ENCODE assay signal across 8 cellular contexts in genomic region chr7:144835668-144836544, GRCh38. TPM values are rescaled to one million over a fixed set of nuclear protein-coding genes. Genes with fewer than 3 reads are reported as not detected.
DNase-seq lines count a peak whose midpoint lies in the region; ATAC-seq and TF ChIP-seq lines count a peak whose summit lies in the region.

TPK1 (minus strand) TSS chr7:144836053; CDS start chr7:144835602, 451 bp downstream.

- no peaks in the 10 kb centered on the region for H3K27me3 ChIP-seq in DOHH2 (ENCODE audit: control insufficient read depth, low read length)

- ATAC-seq in GM21786 (IDR thresholded peaks at IDR 0.05; ENCODE audit: unreplicated experiment), result peak; percentile 87
- peak; percentile 79 to 90 for ATAC-seq in naive thymus-derived CD8-positive, alpha-beta T cell
- ATAC-seq in stimulated activated naive B cell treated with anti-CD40 and anti-IgM and Interleukin-4, amounts not matched to agents 10 μg/mL and 1 μg/mL and 100 μg/mL, for 72 hours (replicated peaks), result peak; percentile 90 to 92

- H3K4me1 ChIP-seq in DOHH2 (ENCODE audit: control insufficient read depth, low read length), result peaks cover 34% of the 10 kb centered on the region

- H3K9me3 Mint-ChIP-seq in activated T-helper 2 cell treated with anti-CD3 and anti-CD28 coated beads, Interferon-gamma antibody, Interleukin-2, Interleukin-4, amounts not matched to agents 10 μg/mL and 5 μg/mL and 100 μg/mL, durations not matched to agents 14 hours and 24 hours and 36 hours, result peaks cover 37% of the 10 kb centered on the region
- H3K9me3 Mint-ChIP-seq in naive thymus-derived CD8-positive, alpha-beta T cell, result peaks cover 6 to 36% (median 18%) of the 10 kb centered on the region in 9 donors
- H3K9me3 Mint-ChIP-seq in stimulated activated naive B cell treated with anti-CD40 and anti-IgM and Interleukin-4, amounts not matched to agents 10 μg/mL and 1 μg/mL and 100 μg/mL, for 72 hours, result peaks cover 7 to 9% of the 10 kb centered on the region in 2 donors

- peak within 1 kb of the TSS; percentile 95 for H3K4me2 ChIP-seq in DOHH2 (ENCODE audit: low read length)

- H3K9me3 ChIP-seq in DOHH2 (ENCODE audit: control insufficient read depth, insufficient read depth, low read length) (peaks cover 5% of the 10 kb centered on the region; the same call in 1 of the 2 replicates), KOPT-K1 (ENCODE audit: insufficient read depth, low read length, poor library complexity, severe bottlenecking) (no peaks in the 10 kb centered on the region)

- peaks cover 14% of the 10 kb centered on the region for H3K79me2 ChIP-seq in DOHH2 (ENCODE audit: control insufficient read depth, low read length)

- peaks cover 40% of the 10 kb centered on the region for H3K4me1 Mint-ChIP-seq in activated T-helper 2 cell treated with anti-CD3 and anti-CD28 coated beads, Interferon-gamma antibody, Interleukin-2, Interleukin-4, amounts not matched to agents 10 μg/mL and 5 μg/mL and 100 μg/mL, durations not matched to agents 14 hours and 24 hours and 36 hours (ENCODE audit: low read depth)
- peaks cover 9 to 44% (median 38%) of the 10 kb centered on the region in 4 donors for H3K4me1 Mint-ChIP-seq in naive thymus-derived CD8-positive, alpha-beta T cell
- peaks cover 8 to 30% of the 10 kb centered on the region in 2 donors for H3K4me1 Mint-ChIP-seq in stimulated activated naive B cell treated with anti-CD40 and anti-IgM and Interleukin-4, amounts not matched to agents 10 μg/mL and 1 μg/mL and 100 μg/mL, for 72 hours

- H3F3A ChIP-seq in DOHH2 (ENCODE audit: control insufficient read depth, insufficient read depth), result 0 out of 2 replicates have a peak, but pooled peaks cover 8% of the 10 kb centered on the region

- H4K20me1 ChIP-seq in DOHH2 (ENCODE audit: control insufficient read depth, insufficient read depth, low read depth, low read length), result no peaks in the 10 kb centered on the region

- H3K27me3 Mint-ChIP-seq in activated T-helper 2 cell treated with anti-CD3 and anti-CD28 coated beads, Interferon-gamma antibody, Interleukin-2, Interleukin-4, amounts not matched to agents 10 μg/mL and 5 μg/mL and 100 μg/mL, durations not matched to agents 14 hours and 24 hours and 36 hours (ENCODE audit: low read depth), result no peaks in the 10 kb centered on the region
- no peaks in the 10 kb centered on the region for H3K27me3 Mint-ChIP-seq in naive thymus-derived CD8-positive, alpha-beta T cell
- H3K27me3 Mint-ChIP-seq in stimulated activated naive B cell treated with anti-CD40 and anti-IgM and Interleukin-4, amounts not matched to agents 10 μg/mL and 1 μg/mL and 100 μg/mL, for 72 hours, result no peaks in the 10 kb centered on the region

- intact Hi-C loops in activated T-helper 2 cell treated with anti-CD3 and anti-CD28 coated beads, Interferon-gamma antibody, Interleukin-2, Interleukin-4, amounts not matched to agents 10 μg/mL and 5 μg/mL and 100 μg/mL, durations not matched to agents 14 hours and 24 hours and 36 hours (cut with micrococcal nuclease), result loop anchor here (1.0 to 5.0 kb wide), 4 partner anchors 15 to 99 kb away; no protein-coding TSS in a partner anchor

- POLR2A ChIA-PET in naive thymus-derived CD8-positive, alpha-beta T cell (lab: Charles Lee), result interaction anchor here (0.6 to 5.6 kb wide), 32 partner anchors 8 to 1428 kb away, joined by 3 to 307 read pairs (median 4); partner anchors contain the start of gene TCAF1

- H3K36me3 ChIP-seq in DOHH2 (ENCODE audit: control insufficient read depth, low read length), result no peaks in the 10 kb centered on the region
- H3K36me3 ChIP-seq in KOPT-K1 (ENCODE audit: insufficient read depth, low read length), result no peaks in the 10 kb centered on the region

- peak within 1 kb of the TSS; percentile 92 for H3K4me3 Mint-ChIP-seq in activated T-helper 2 cell treated with anti-CD3 and anti-CD28 coated beads, Interferon-gamma antibody, Interleukin-2, Interleukin-4, amounts not matched to agents 10 μg/mL and 5 μg/mL and 100 μg/mL, durations not matched to agents 14 hours and 24 hours and 36 hours (ENCODE audit: low read depth)
- H3K4me3 Mint-ChIP-seq in naive thymus-derived CD8-positive, alpha-beta T cell, result peak within 1 kb of the TSS; percentile 91 to 99 (median 98)
- peak within 1 kb of the TSS; percentile 89 to 99 for H3K4me3 Mint-ChIP-seq in stimulated activated naive B cell treated with anti-CD40 and anti-IgM and Interleukin-4, amounts not matched to agents 10 μg/mL and 1 μg/mL and 100 μg/mL, for 72 hours

- H3K4me3 ChIP-seq in DOHH2 (ENCODE audit: low read length), result peak within 1 kb of the TSS; percentile 90
- peak within 1 kb of the TSS; percentile 89 for H3K4me3 ChIP-seq in fibroblast of mammary gland (ENCODE audit: control insufficient read depth, low read depth, low read length)

- H3K27ac ChIP-seq in DOHH2 (ENCODE audit: low read depth, low read length), result peak within 1 kb of the TSS; percentile 79
- H3K27ac ChIP-seq in KOPT-K1 (ENCODE audit: low read depth, low read length, poor library complexity, severe bottlenecking), result peak within 1 kb of the TSS; percentile 66

- H3K36me3 Mint-ChIP-seq in activated T-helper 2 cell treated with anti-CD3 and anti-CD28 coated beads, Interferon-gamma antibody, Interleukin-2, Interleukin-4, amounts not matched to agents 10 μg/mL and 5 μg/mL and 100 μg/mL, durations not matched to agents 14 hours and 24 hours and 36 hours (ENCODE audit: low read depth), result peaks cover 21% of the 10 kb centered on the region
- peaks cover under 1 to 37% (median 27%) of the 10 kb centered on the region in 3 donors for H3K36me3 Mint-ChIP-seq in naive thymus-derived CD8-positive, alpha-beta T cell
- H3K36me3 Mint-ChIP-seq in stimulated activated naive B cell treated with anti-CD40 and anti-IgM and Interleukin-4, amounts not matched to agents 10 μg/mL and 1 μg/mL and 100 μg/mL, for 72 hours, result peaks cover 7 to 10% of the 10 kb centered on the region in 2 donors

- H3K27ac Mint-ChIP-seq in activated T-helper 2 cell treated with anti-CD3 and anti-CD28 coated beads, Interferon-gamma antibody, Interleukin-2, Interleukin-4, amounts not matched to agents 10 μg/mL and 5 μg/mL and 100 μg/mL, durations not matched to agents 14 hours and 24 hours and 36 hours, result peak within 1 kb of the TSS; percentile 97
- H3K27ac Mint-ChIP-seq in naive thymus-derived CD8-positive, alpha-beta T cell, result peak within 1 kb of the TSS; percentile 98 to 99 (median 99)
- peak within 1 kb of the TSS; percentile 99 for H3K27ac Mint-ChIP-seq in stimulated activated naive B cell treated with anti-CD40 and anti-IgM and Interleukin-4, amounts not matched to agents 10 μg/mL and 1 μg/mL and 100 μg/mL, for 72 hours

- H3K9me2 ChIP-seq in DOHH2 (replicated peaks; ENCODE audit: control insufficient read depth, low read length), result no peaks in the 10 kb centered on the region

- TF ChIP-seq CTCF in DOHH2 (IDR thresholded peaks at IDR 0.05; ENCODE audit: low read depth, low read length, poor library complexity, severe bottlenecking) (no peak), fibroblast of mammary gland (conservative IDR thresholded peaks at IDR 0.05; ENCODE audit: control insufficient read depth, insufficient read depth, low read depth, low read length) (no peak)

- peak; percentile 94 for DNase-seq in RPMI8226
- DNase-seq in activated T-helper 2 cell treated with anti-CD3 and anti-CD28 coated beads, Interferon-gamma antibody, Interleukin-2, Interleukin-4, amounts not matched to agents 10 μg/mL and 5 μg/mL and 100 μg/mL, durations not matched to agents 14 hours and 24 hours and 36 hours (ENCODE audit: low spot score), result peak; percentile 90
- DNase-seq in fibroblast of mammary gland (ENCODE audit: low read depth), result peak; percentile 91
- peak; percentile 81 to 94 (median 89) for DNase-seq in naive thymus-derived CD8-positive, alpha-beta T cell
- DNase-seq in stimulated activated naive B cell treated with anti-CD40 and anti-IgM and Interleukin-4, amounts not matched to agents 10 μg/mL and 1 μg/mL and 100 μg/mL, for 72 hours, result peak; percentile 92

RNA-seq across cellular contexts. Expression of gene TPK1, which starts in this region (rescaled TPM):
- 12.4 and 17.5 TPM in 2 replicates for total RNA-seq in activated T-helper 2 cell treated with anti-CD3 and anti-CD28 coated beads, Interferon-gamma antibody, Interleukin-2, Interleukin-4, amounts not matched to agents 10 μg/mL and 5 μg/mL and 100 μg/mL, durations not matched to agents 14 hours and 24 hours and 36 hours
- total RNA-seq in naive thymus-derived CD8-positive, alpha-beta T cell, result 10 to 100 TPM; 32.2 to 32.6 TPM
- 10 to 100 TPM; 26.1 to 26.6 (median 26.2) TPM for polyA plus RNA-seq in naive thymus-derived CD8-positive, alpha-beta T cell

Comparison
In these comparisons a context has a peak if more than half of its experiments do, and no peak if none do; other contexts are left out.
1. Peak in every context shown above with its lines: DNase-seq, ATAC-seq, H3K4me3 ChIP-seq and H3K27ac ChIP-seq.